8 cellular contexts compared by ENCODE assay signal in genomic region chr19:57769345-57770131, GRCh38. TPM values are rescaled to one million over a fixed set of nuclear protein-coding genes. Genes with fewer than 3 reads are reported as not detected.
DNase-seq lines count a peak whose midpoint lies in the region; ATAC-seq and TF ChIP-seq lines count a peak whose summit lies in the region.

Gene ZNF586, plus strand, starts transcription at chr19:57769676. Its CDS starts 167 bp downstream, at chr19:57769843.

- H3K27me3 ChIP-seq in endocrine pancreas (ENCODE audit: control insufficient read depth, insufficient read depth, low read length): no peaks in the 10 kb centered on the region
- no peaks in the 10 kb centered on the region for H3K27me3 ChIP-seq in mesendoderm (ENCODE audit: insufficient read depth, low read length, poor library complexity)

- H3K36me3 ChIP-seq in endocrine pancreas (ENCODE audit: control insufficient read depth, insufficient read depth, low read length) (peaks cover 7% of the 10 kb centered on the region), mesendoderm (ENCODE audit: control insufficient read depth, insufficient read depth, low read length) (no peaks in the 10 kb centered on the region)

- H3K9me3 ChIP-seq in endocrine pancreas (ENCODE audit: control insufficient read depth, low read length): no peaks in the 10 kb centered on the region

- H3K18ac ChIP-seq in mesendoderm (ENCODE audit: low read length): peak within 1 kb of the TSS; percentile 11

- no peak for TF ChIP-seq CTCF in C4-2B (conservative IDR thresholded peaks at IDR 0.05)

- WGBS in mesendoderm (ENCODE audit: extremely low coverage, insufficient coverage, low lambda C conversion rate): no CpG with 5 or more reads among the region's 61 CpGs

- ATAC-seq in GM19351 (IDR thresholded peaks at IDR 0.05; ENCODE audit: unreplicated experiment): peak; percentile 98
- peak; percentile 95 for ATAC-seq in HG03521 (IDR thresholded peaks at IDR 0.05; ENCODE audit: unreplicated experiment)

- no peak within 1 kb of the TSS for H2BK5ac ChIP-seq in mesendoderm (ENCODE audit: low read length)

- H4K5ac ChIP-seq in mesendoderm (ENCODE audit: low read length): no peak within 1 kb of the TSS

- H3K23ac ChIP-seq in mesendoderm (ENCODE audit: low read length): no peak within 1 kb of the TSS

- H3K27ac ChIP-seq in C4-2B (peak within 1 kb of the TSS; percentile 68), mesendoderm (ENCODE audit: low read depth, low read length) (peak within 1 kb of the TSS; percentile 17)

- no peak within 1 kb of the TSS for H2AK5ac ChIP-seq in mesendoderm (ENCODE audit: low read length)

- H2BK120ac ChIP-seq in mesendoderm (ENCODE audit: low read depth, low read length): no peak within 1 kb of the TSS

- H3K9ac ChIP-seq in endocrine pancreas (ENCODE audit: control insufficient read depth, insufficient read depth, low read length) (peak within 1 kb of the TSS; percentile 60), mesendoderm (ENCODE audit: low read length) (peak within 1 kb of the TSS; percentile 95)

- H3K4me1 ChIP-seq in endocrine pancreas (ENCODE audit: control insufficient read depth, insufficient read depth, low read length) (no peaks in the 10 kb centered on the region), mesendoderm (ENCODE audit: control insufficient read depth, low read depth, low read length) (peaks cover 5% of the 10 kb centered on the region)

- no peak within 1 kb of the TSS for H2BK15ac ChIP-seq in mesendoderm (replicated peaks; ENCODE audit: low read depth)

- peaks cover 17% of the 10 kb centered on the region for H3K79me1 ChIP-seq in mesendoderm (ENCODE audit: low read length)

- peak within 1 kb of the TSS; percentile 91 for H3K56ac ChIP-seq in mesendoderm (ENCODE audit: low read length)

- H3K4me3 ChIP-seq in endocrine pancreas (ENCODE audit: control insufficient read depth, insufficient read depth, low read length) (peak within 1 kb of the TSS; percentile 32), mesendoderm (ENCODE audit: low read length) (peak within 1 kb of the TSS; percentile 88)

- peak within 1 kb of the TSS; percentile 10 for H3K4ac ChIP-seq in mesendoderm (ENCODE audit: low read depth, low read length)

- peaks cover 34% of the 10 kb centered on the region for H3K79me2 ChIP-seq in mesendoderm (ENCODE audit: control insufficient read depth, insufficient read depth, low read length)

- DNase-seq in NOMO-1 treated with DMSO at 0.1 percent for 48 hours (lab: John Stamatoyannopoulos, UW; ENCODE audit: unreplicated experiment): peak; percentile 90
- DNase-seq in activated CD8-positive, alpha-beta memory T cell treated with anti-CD3 and anti-CD28 coated beads for 4 hours (ENCODE audit: low read depth in 2 of 2): peak; percentile 69 to 78
- peak; percentile 98 for DNase-seq in mesendoderm
- DNase-seq in stimulated activated CD8-positive, alpha-beta memory T cell treated with anti-CD3 and anti-CD28 coated beads, Interleukin-12 subunit alpha, Interleukin-12 subunit beta, amount 100 ng/mL, for 4 hours (ENCODE audit: low read depth): peak; percentile 74

- H4K8ac ChIP-seq in mesendoderm (ENCODE audit: low read depth, low read length): no peak within 1 kb of the TSS

- peak within 1 kb of the TSS; percentile 93 for H3K4me2 ChIP-seq in mesendoderm (ENCODE audit: low read length)

RNA-seq across cellular contexts. Expression of gene ZNF586, which starts in this region (rescaled TPM):
- 8.3 TPM for polyA plus RNA-seq in mesendoderm (2013, experiment 1 of 2)
- 8.8 TPM for polyA plus RNA-seq in mesendoderm (2013, experiment 2 of 2)

Comparison
In these comparisons a context has a peak if more than half of its experiments do, and no peak if none do; other contexts are left out.
1. Peak in every context shown above with its lines: DNase-seq, ATAC-seq, H3K4me3 ChIP-seq and H3K27ac ChIP-seq.